Comparison of ENCODE assay signal across 15 cellular contexts in genomic region chr15:91860498-91860897, GRCh38.
"Had no signal": no experiment of that assay in that cellular context is flagged by ENCODE, and none has a peak within 500 bp of the region (broad histone marks: within the 10 kb centered on the region; RNA-seq: fewer than 3 reads in every experiment).

No MANE protein-coding gene starts in this region.

- H3K27me3 ChIP-seq: colonic mucosa, esophagus squamous epithelium, right atrium auricular region had no signal

- H3K4me3 ChIP-seq: colonic mucosa, esophagus squamous epithelium, right atrium auricular region, skin epidermis, thoracic aorta had no signal

- H3K27ac ChIP-seq: colonic mucosa, esophagus squamous epithelium, thoracic aorta had no signal

- DNase-seq: activated CD4-positive, alpha-beta memory T cell treated with anti-CD3 and anti-CD28 coated beads, Interleukin-2, amount 10 ng/mL, durations not matched to agents 7 days and 5 days; activated CD4-positive, alpha-beta T cell treated with anti-CD3 and anti-CD28 coated beads for 4 hours; activated effector memory CD4-positive, alpha-beta T cell treated with Interleukin-2 at 50 U/mL for 16 hours; activated T-cell treated with anti-CD3 and anti-CD28 coated beads, Interleukin-2, amount 50 U/mL, for 24 hours; colonic mucosa; effector CD4-positive, alpha-beta T cell; esophagus squamous epithelium; mammary epithelial cell; stimulated activated CD4-positive, alpha-beta T cell treated with anti-CD3 and anti-CD28 coated beads, Interleukin-4, amount 100 ng/mL, for 4 hours; stimulated activated CD8-positive, alpha-beta memory T cell treated with anti-CD3 and anti-CD28 coated beads, Interleukin-4, amount 100 ng/mL, for 48 hours had no signal

- H3K9me3 ChIP-seq: colonic mucosa, esophagus squamous epithelium, right atrium auricular region, thoracic aorta had no signal

- ATAC-seq: activated naive CD4-positive, alpha-beta T cell treated with anti-CD3 and anti-CD28 coated beads, Interleukin-2, amount 50 U/mL, for 72 hours; WTC11 had no signal

- H3K36me3 ChIP-seq: colonic mucosa, right atrium auricular region, thoracic aorta had no signal
